In the genomic region with DNA sequence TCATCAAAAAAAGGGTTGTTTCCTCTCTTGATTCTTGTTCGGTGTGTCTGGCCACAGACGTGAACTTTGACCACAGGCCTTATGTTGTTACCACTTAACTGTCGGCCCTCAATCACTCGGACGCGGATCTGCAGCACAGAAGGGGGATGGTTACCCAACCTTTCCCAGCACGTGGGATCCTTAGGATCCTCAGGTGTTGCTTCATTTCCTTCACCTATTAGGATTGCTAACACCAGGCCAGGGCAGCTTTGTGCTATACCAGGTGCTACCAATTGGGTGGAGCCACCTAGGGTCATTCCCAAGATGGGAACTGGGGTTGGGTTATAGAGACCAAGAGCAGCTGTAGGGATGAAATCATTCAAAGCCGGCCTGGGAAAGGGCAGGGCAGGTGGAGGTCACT, we compare ENCODE assay signal across 1 cellular context.
TF ChIP-seq lines count a peak whose summit lies in the region.

No MANE protein-coding gene starts in this region.

TF ChIP-seq in IMR-90, 13 proteins besides CTCF, POLR2A, EP300 and RAD21:
- TF ChIP-seq, protein P1, sequence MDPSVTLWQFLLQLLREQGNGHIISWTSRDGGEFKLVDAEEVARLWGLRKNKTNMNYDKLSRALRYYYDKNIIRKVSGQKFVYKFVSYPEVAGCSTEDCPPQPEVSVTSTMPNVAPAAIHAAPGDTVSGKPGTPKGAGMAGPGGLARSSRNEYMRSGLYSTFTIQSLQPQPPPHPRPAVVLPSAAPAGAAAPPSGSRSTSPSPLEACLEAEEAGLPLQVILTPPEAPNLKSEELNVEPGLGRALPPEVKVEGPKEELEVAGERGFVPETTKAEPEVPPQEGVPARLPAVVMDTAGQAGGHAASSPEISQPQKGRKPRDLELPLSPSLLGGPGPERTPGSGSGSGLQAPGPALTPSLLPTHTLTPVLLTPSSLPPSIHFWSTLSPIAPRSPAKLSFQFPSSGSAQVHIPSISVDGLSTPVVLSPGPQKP (IDR thresholded peaks at IDR 0.05; ENCODE audit: borderline replicate concordance, low read depth, low read length) = no peak
- TF ChIP-seq BHLHE40 (IDR thresholded peaks at IDR 0.05; ENCODE audit: low read depth, low read length) = no peak
- no peak for TF ChIP-seq MAZ (IDR thresholded peaks at IDR 0.05; ENCODE audit: borderline replicate concordance, low read depth, low read length)
- no peak for TF ChIP-seq RCOR1 (IDR thresholded peaks at IDR 0.05; ENCODE audit: insufficient replicate concordance, low read length)
- no peak for TF ChIP-seq CEBPB (IDR thresholded peaks at IDR 0.05; ENCODE audit: low read depth, low read length)
- no peak for TF ChIP-seq RFX5 (IDR thresholded peaks at IDR 0.05; ENCODE audit: low read depth, low read length)
- TF ChIP-seq USF2 (IDR thresholded peaks at IDR 0.05; ENCODE audit: low read depth, low read length) = no peak
- TF ChIP-seq MXI1 (IDR thresholded peaks at IDR 0.05; ENCODE audit: borderline replicate concordance, low read depth, low read length) = no peak
